ENCODE assay signal across 24 cellular contexts in genomic region chr12:94740601-94741362, GRCh38.
"Had no signal": no experiment of that assay in that cellular context is flagged by ENCODE, and none has a peak within 500 bp of the region (broad histone marks: within the 10 kb centered on the region; RNA-seq: fewer than 3 reads in every experiment).

No MANE protein-coding gene starts in this region.

- H3K27ac Mint-ChIP-seq: activated CD4-positive, alpha-beta memory T cell treated with anti-CD3 and anti-CD28 coated beads, Interleukin-2, amount 10 ng/mL, durations not matched to agents 7 days and 5 days; activated CD8-positive, alpha-beta memory T cell treated with anti-CD3 and anti-CD28 coated beads, Interleukin-2, amount 10 ng/mL, durations not matched to agents 7 days and 5 days; activated naive CD4-positive, alpha-beta T cell treated with anti-CD3 and anti-CD28 coated beads, Interleukin-2, amount 10 ng/mL, durations not matched to agents 7 days and 5 days; mesothelial cell of epicardium; natural killer cell treated with Interleukin-12 subunit alpha and Interleukin-12 subunit beta and Interleukin-15 and Interleukin-18, amount 100 ng/mL, for 72 hours; stimulated activated naive CD8-positive, alpha-beta T cell treated with anti-CD3 and anti-CD28 coated beads, Interleukin-15, Interleukin-2, amounts not matched to agents 100 ng/mL and 50 ng/mL, for 24 hours had no signal

- H3K36me3 ChIP-seq: ascending aorta, breast epithelium, suprapubic skin, vagina had no signal

- DNase-seq: activated CD4-positive, alpha-beta memory T cell treated with anti-CD3 and anti-CD28 coated beads, Interleukin-2, amount 10 ng/mL, durations not matched to agents 7 days and 5 days; activated CD4-positive, alpha-beta T cell treated with anti-CD3 and anti-CD28 coated beads for 48 hours; activated CD4-positive, CD25-positive, alpha-beta regulatory T cell; activated CD8-positive, alpha-beta memory T cell treated with anti-CD3 and anti-CD28 coated beads, Interleukin-2, amount 10 ng/mL, durations not matched to agents 7 days and 5 days; activated naive CD4-positive, alpha-beta T cell treated with anti-CD3 and anti-CD28 coated beads, Interleukin-2, amount 10 ng/mL, durations not matched to agents 7 days and 5 days; activated T-cell treated with anti-CD3 and anti-CD28 coated beads, Interleukin-2, amount 50 U/mL, for 1 hour; erythroblast; head of caudate nucleus; left colon; stimulated activated CD4-positive, alpha-beta T cell treated with anti-CD3 and anti-CD28 coated beads, Interleukin-1b, Interleukin-23, amount 100 ng/mL, for 48 hours; T-helper 1 cell; T-helper 9 cell; trophoblast cell had no signal

- H3K9me3 ChIP-seq: ascending aorta, breast epithelium, suprapubic skin, vagina had no signal

- H3K4me1 ChIP-seq: ascending aorta, breast epithelium, suprapubic skin, vagina had no signal

- FAIRE-seq: endometrium, frontal cortex had no signal

- ATAC-seq: activated CD8-positive, alpha-beta memory T cell treated with anti-CD3 and anti-CD28 coated beads, Interleukin-2, amount 10 ng/mL, durations not matched to agents 7 days and 5 days; left colon; natural killer cell treated with Interleukin-12 subunit alpha and Interleukin-12 subunit beta and Interleukin-15 and Interleukin-18, amount 100 ng/mL, for 72 hours had no signal

- H3K27ac ChIP-seq: ascending aorta, breast epithelium, coronary artery, suprapubic skin, vagina had no signal

- H3K9me3 Mint-ChIP-seq: activated CD4-positive, alpha-beta memory T cell treated with anti-CD3 and anti-CD28 coated beads, Interleukin-2, amount 10 ng/mL, durations not matched to agents 7 days and 5 days; activated naive CD4-positive, alpha-beta T cell treated with anti-CD3 and anti-CD28 coated beads, Interleukin-2, amount 10 ng/mL, durations not matched to agents 7 days and 5 days; mesothelial cell of epicardium; natural killer cell treated with Interleukin-12 subunit alpha and Interleukin-12 subunit beta and Interleukin-15 and Interleukin-18, amount 100 ng/mL, for 72 hours; stimulated activated naive CD8-positive, alpha-beta T cell treated with anti-CD3 and anti-CD28 coated beads, Interleukin-15, Interleukin-2, amounts not matched to agents 100 ng/mL and 50 ng/mL, for 24 hours had no signal

- H3K4me3 ChIP-seq: ascending aorta, breast epithelium, coronary artery, lung, suprapubic skin, vagina had no signal

- H3K4me3 Mint-ChIP-seq: activated CD4-positive, alpha-beta memory T cell treated with anti-CD3 and anti-CD28 coated beads, Interleukin-2, amount 10 ng/mL, durations not matched to agents 7 days and 5 days; activated CD8-positive, alpha-beta memory T cell treated with anti-CD3 and anti-CD28 coated beads, Interleukin-2, amount 10 ng/mL, durations not matched to agents 7 days and 5 days; activated naive CD4-positive, alpha-beta T cell treated with anti-CD3 and anti-CD28 coated beads, Interleukin-2, amount 10 ng/mL, durations not matched to agents 7 days and 5 days; mesothelial cell of epicardium; natural killer cell treated with Interleukin-12 subunit alpha and Interleukin-12 subunit beta and Interleukin-15 and Interleukin-18, amount 100 ng/mL, for 72 hours; stimulated activated naive CD8-positive, alpha-beta T cell treated with anti-CD3 and anti-CD28 coated beads, Interleukin-15, Interleukin-2, amounts not matched to agents 100 ng/mL and 50 ng/mL, for 24 hours had no signal

- H3K27me3 ChIP-seq: ascending aorta, breast epithelium, suprapubic skin, vagina had no signal

- H3K4me1 Mint-ChIP-seq: activated naive CD4-positive, alpha-beta T cell treated with anti-CD3 and anti-CD28 coated beads, Interleukin-2, amount 10 ng/mL, durations not matched to agents 7 days and 5 days had no signal

- H3K36me3 Mint-ChIP-seq: activated CD8-positive, alpha-beta memory T cell treated with anti-CD3 and anti-CD28 coated beads, Interleukin-2, amount 10 ng/mL, durations not matched to agents 7 days and 5 days; activated naive CD4-positive, alpha-beta T cell treated with anti-CD3 and anti-CD28 coated beads, Interleukin-2, amount 10 ng/mL, durations not matched to agents 7 days and 5 days; mesothelial cell of epicardium; natural killer cell treated with Interleukin-12 subunit alpha and Interleukin-12 subunit beta and Interleukin-15 and Interleukin-18, amount 100 ng/mL, for 72 hours had no signal
